In the genomic region with DNA sequence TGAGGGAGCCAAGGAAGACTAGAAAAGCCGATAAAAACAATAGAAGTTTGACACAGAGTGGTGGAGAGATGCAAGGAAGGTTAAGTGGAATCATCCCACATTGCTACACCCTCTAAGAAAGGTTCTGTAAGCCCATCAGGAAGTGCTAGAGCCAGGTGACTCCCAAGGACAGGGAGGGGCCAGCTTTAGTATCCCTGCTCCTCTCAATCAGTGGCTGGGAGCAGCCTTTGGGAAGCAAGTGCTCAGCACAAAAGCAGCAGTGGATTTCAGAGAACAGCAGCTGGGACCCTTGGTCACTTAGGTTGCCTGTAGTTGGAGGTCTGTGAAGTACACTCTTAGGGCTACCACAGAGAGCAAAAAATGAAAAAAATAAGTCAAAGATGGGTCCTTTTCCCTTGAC, we compare ENCODE assay signal across 1 cellular context.
TF ChIP-seq lines count a peak whose summit lies in the region.

No MANE protein-coding gene starts in this region.

TF ChIP-seq in GM23338, 12 proteins besides CTCF, POLR2A, EP300 and RAD21:
- TF ChIP-seq ZNF462 (CRISPR knock-in tag; IDR thresholded peaks at IDR 0.05) (peak; percentile 81; the same call in 1 of the 2 replicates), POLR2AphosphoS5 (IDR thresholded peaks at IDR 0.05; ENCODE audit: low read depth) (no peak)
